Comparison of ENCODE assay signal across 32 cellular contexts in genomic region chr22:30564045-30564765, GRCh38. TPM values are rescaled to one million over a fixed set of nuclear protein-coding genes. Genes with fewer than 3 reads are reported as not detected.
DNase-seq lines count a peak whose midpoint lies in the region; ATAC-seq, FAIRE-seq and TF ChIP-seq lines count a peak whose summit lies in the region.
"Had no signal": no experiment of that assay in that cellular context is flagged by ENCODE, and none has a peak within 500 bp of the region (broad histone marks: within the 10 kb centered on the region; RNA-seq: fewer than 3 reads in every experiment).

No MANE protein-coding gene starts in this region.

- TF ChIP-seq POLR2A in HepG2 (IDR thresholded peaks at IDR 0.05; ENCODE audit: insufficient read depth in 1 of 2, low read depth in 2 of 2, low read length in 2 of 2) (no peak), right lobe of liver (IDR thresholded peaks at IDR 0.05) (no peak)

- no peaks in the 10 kb centered on the region for H3K9me3 ChIP-seq in HepG2 (ENCODE audit: low read length)
- H3K9me3 ChIP-seq in right lobe of liver = no peaks in the 10 kb centered on the region
- H3K9me3 ChIP-seq: thoracic aorta, uterus had no signal

- H3K9ac ChIP-seq in HepG2 (ENCODE audit: insufficient read depth, low read depth, low read length) = no peak overlapping the region
- H3K9ac ChIP-seq: neural progenitor cell had no signal

- no peak for FAIRE-seq in HepG2 (lab: Jason Lieb, UNC)
- FAIRE-seq: frontal cortex, GM12892, kidney had no signal

- H3K27me3 ChIP-seq in HepG2 (ENCODE audit: control insufficient read depth in 1 of 2, insufficient read depth in 2 of 2, low read length in 2 of 2) = no peaks in the 10 kb centered on the region
- H3K27me3 ChIP-seq in right lobe of liver = no peaks in the 10 kb centered on the region
- H3K27me3 ChIP-seq: neural progenitor cell, uterus had no signal

- no TSS peak for BruUV-seq in HepG2 (replicated peaks; lab: Mats Ljungman, UMichigan)

- no peak for ATAC-seq in HepG2
- ATAC-seq in right lobe of liver = no peak
- ATAC-seq in GM18502 (IDR thresholded peaks at IDR 0.05; ENCODE audit: poor library complexity, unreplicated experiment) = no peak
- ATAC-seq: stimulated activated naive CD8-positive, alpha-beta T cell treated with anti-CD3 and anti-CD28 coated beads, Interleukin-15, Interleukin-2, amounts not matched to agents 100 U/mL and 50 U/mL, for 24 hours had no signal

- TF ChIP-seq RAD21 in HepG2 (CRISPR knock-in tag; IDR thresholded peaks at IDR 0.05) = no peak

- in situ Hi-C loops in HepG2 (cut with HindIII; ENCODE audit: extremely low pct_ligation_motif_present, low pct_unique_long_range_greater_than_20kb) = no loop called here

- 89% methylated on average over 6 of the region's 8 CpGs for WGBS in HepG2 (ENCODE audit: low lambda C conversion rate)
- 72% methylated on average over 3 of the region's 8 CpGs for WGBS in right lobe of liver (ENCODE audit: insufficient coverage, low coverage, low lambda C conversion rate, missing lambda C conversion rate)

- H3K4me1 ChIP-seq in HepG2 (ENCODE audit: insufficient read depth, low read length) = peaks cover 58% of the 10 kb centered on the region
- H3K4me1 ChIP-seq in right lobe of liver = peaks cover 0 to 4% (median 0%) of the 10 kb centered on the region in 4 donors
- H3K4me1 ChIP-seq: uterus had no signal

- POLR2A ChIA-PET in HepG2 (lab: Yijun Ruan, JAX) = no interaction called here

- H3K79me2 ChIP-seq in HepG2 (ENCODE audit: insufficient read depth, low read length) = no peaks in the 10 kb centered on the region

- intact Hi-C loops in HepG2 (cut with micrococcal nuclease; ENCODE audit: unreplicated experiment) = no loop called here
- intact Hi-C loops in right lobe of liver (cut with DNase I) = no loop called here

- H3K36me3 ChIP-seq in HepG2 (replicated peaks in 1 of 2; ENCODE audit: control insufficient read depth in 1 of 2, insufficient read depth in 2 of 2, low read length in 2 of 2) = no peaks in the 10 kb centered on the region
- H3K36me3 ChIP-seq in right lobe of liver = no peaks in the 10 kb centered on the region
- H3K36me3 ChIP-seq: neural progenitor cell, thoracic aorta, uterus, WERI-Rb-1 had no signal

- TF ChIP-seq EP300 in HepG2 (IDR thresholded peaks at IDR 0.05; ENCODE audit: low read depth in 2 of 2, low read length in 2 of 2) (no peak), HepG2 (CRISPR knock-in tag; IDR thresholded peaks at IDR 0.05; ENCODE audit: borderline replicate concordance) (no peak)

- CTCF ChIA-PET in HepG2 (lab: Yijun Ruan, JAX; ENCODE audit: low intra/inter-chr PET ratio, low total read pairs) = no interaction called here

- H3K4me3 ChIP-seq in HepG2 (replicated peaks in 1 of 3; ENCODE audit: insufficient read depth in 1 of 3, low read depth in 2 of 3, low read length in 3 of 3) (no peak overlapping the region), right lobe of liver (no peak overlapping the region)
- H3K4me3 ChIP-seq: neural progenitor cell, thoracic aorta, uterus had no signal

- no peak for TF ChIP-seq CTCF in HepG2 (CRISPR knock-in tag; IDR thresholded peaks at IDR 0.05)
- no peak for TF ChIP-seq CTCF in right lobe of liver (IDR thresholded peaks at IDR 0.05)

- DNase-seq in HepG2 (ENCODE audit: low spot score) = no peak
- no peak for DNase-seq in right lobe of liver
- DNase-seq in SHP77 treated with DMSO at 0.1 percent for 48 hours (lab: John Stamatoyannopoulos, UW) = no peak
- DNase-seq in ecto neural progenitor cell (ENCODE audit: low spot score) = no peak
- DNase-seq: activated CD4-positive, alpha-beta T cell treated with anti-CD3 and anti-CD28 coated beads for 48 hours; activated CD8-positive, alpha-beta memory T cell treated with anti-CD3 and anti-CD28 coated beads for 24 hours; activated naive CD4-positive, alpha-beta T cell treated with anti-CD3 and anti-CD28 coated beads, Interleukin-2, amount 50 U/mL, for 16 hours; activated T-cell treated with anti-CD3 and anti-CD28 coated beads for 4 hours; CD8-positive, alpha-beta memory T cell; cerebellar nuclear complex; DMS153; H7; kidney; NCI-H1417; NCI-H2029; NCI-H345; NCI-H82; stimulated activated CD4-positive, alpha-beta T cell treated with anti-CD3 and anti-CD28 coated beads, Interleukin-2, amount 100 ng/mL, for 24 hours; stimulated activated naive CD8-positive, alpha-beta T cell treated with anti-CD3 and anti-CD28 coated beads, Interleukin-15, Interleukin-2, amounts not matched to agents 100 U/mL and 50 U/mL, for 24 hours; uterus; WERI-Rb-1 had no signal

- H3K4me2 ChIP-seq in HepG2 (ENCODE audit: low read depth, low read length) = no peak overlapping the region
- H3K4me2 ChIP-seq: neural progenitor cell had no signal

- H3K27ac ChIP-seq in HepG2 (ENCODE audit: extremely low read length, insufficient read depth, low read length) (no peak overlapping the region), right lobe of liver (no peak overlapping the region), cingulate gyrus (ENCODE audit: low read depth, low read length) (peak overlapping the region; percentile 39)
- H3K27ac ChIP-seq: HL-60, neural progenitor cell, thoracic aorta, uterus, WERI-Rb-1 had no signal

- H4K20me1 ChIP-seq in HepG2 (ENCODE audit: insufficient read depth, low read length) = no peaks in the 10 kb centered on the region

- H2AFZ ChIP-seq in HepG2 (ENCODE audit: low read length) = no peak overlapping the region
- H2AFZ ChIP-seq: neural progenitor cell had no signal

RNA-seq across cellular contexts. Expression of gene GAL3ST1, which starts 10.3 kb away (rescaled TPM):
- 1.8 and 4.4 TPM in 2 replicates for total RNA-seq in HepG2 (2016; rRNA removed; fragmentation: Illumina TruSeq; extraction: Trizol)
- total RNA-seq in HepG2 (2016; cell fraction: cytosol; rRNA removed; fragmentation: Illumina TruSeq; extraction: Trizol; ENCODE audit: low read depth) = 7.9 and 9.7 TPM in 2 replicates
- total RNA-seq in HepG2 (2016; cell fraction: insoluble cytoplasmic fraction; rRNA removed; fragmentation: Illumina TruSeq; extraction: Trizol) = 2.1 and 5.3 TPM in 2 replicates
- total RNA-seq in HepG2 (2016; cell fraction: membrane; rRNA removed; fragmentation: Illumina TruSeq; extraction: Trizol) = 10.3 and 11.6 TPM in 2 replicates
- total RNA-seq in HepG2 (2016; cell fraction: nucleus; rRNA removed; fragmentation: Illumina TruSeq; extraction: Trizol) = 2.7 and 2.8 TPM in 2 replicates
- 14.7 and 18.9 TPM in 2 replicates for polyA plus RNA-seq in HepG2 (2011; rRNA removed)
- 14.3 and 23.4 TPM in 2 replicates for polyA plus RNA-seq in HepG2 (2011; cell fraction: cytosol; rRNA removed)
- polyA plus RNA-seq in HepG2 (2011; cell fraction: nucleus; rRNA removed) = 15.8 and 16.9 TPM in 2 replicates
- polyA plus RNA-seq in HepG2 (2012) = 7.5 and 10.2 TPM in 2 replicates
- 16.5 and 18.6 TPM in 2 replicates for polyA plus RNA-seq in HepG2 (2016; cell fraction: cytosol; fragmentation: Illumina TruSeq; extraction: Trizol; ENCODE audit: low read depth)
- 4.1 and 5.6 TPM in 2 replicates for polyA plus RNA-seq in HepG2 (2016; cell fraction: insoluble cytoplasmic fraction; fragmentation: Illumina TruSeq; extraction: Trizol; ENCODE audit: low read depth)
- 15.8 and 17.9 TPM in 2 replicates for polyA plus RNA-seq in HepG2 (2016; cell fraction: membrane; fragmentation: Illumina TruSeq; extraction: Trizol; ENCODE audit: low read depth)
- polyA plus RNA-seq in HepG2 (2016; cell fraction: nucleus; fragmentation: Illumina TruSeq; extraction: Trizol; ENCODE audit: insufficient read depth, low read depth) = 5.2 and 7.2 TPM in 2 replicates
- 17.8 TPM in 1 of 2 replicates, not detected in the other for polyA minus RNA-seq in HepG2 (2011; rRNA and poly(A)+ RNA removed; ENCODE audit: low replicate concordance)
- 7.8 and 8.0 TPM in 2 replicates for polyA minus RNA-seq in HepG2 (2011; cell fraction: cytosol; rRNA and poly(A)+ RNA removed)
- polyA minus RNA-seq in HepG2 (2011; cell fraction: nucleus; rRNA and poly(A)+ RNA removed) = 2.3 and 2.6 TPM in 2 replicates
- total RNA-seq in right lobe of liver = 1 to 10 TPM in 5 of 6 experiments, under 1 TPM in 1; 0.58 to 7.0 (median 3.3) TPM
- total RNA-seq: activated T-helper 2 cell treated with anti-CD3 and anti-CD28 coated beads, Interferon-gamma antibody, Interleukin-2, Interleukin-4, amounts not matched to agents 10 μg/mL and 5 μg/mL and 100 μg/mL, durations not matched to agents 14 hours and 24 hours and 36 hours; dermis microvascular lymphatic vessel endothelial cell; myocyte had no signal
- polyA plus RNA-seq: BJ had no signal

RNA-seq across cellular contexts. Expression of gene SEC14L6, which starts 17.7 kb away (rescaled TPM):
- total RNA-seq in HepG2 (2016; rRNA removed; fragmentation: Illumina TruSeq; extraction: Trizol) = 0.09 and 0.11 TPM in 2 replicates
- not detected in 2 replicates for total RNA-seq in HepG2 (2016; cell fraction: cytosol; rRNA removed; fragmentation: Illumina TruSeq; extraction: Trizol; ENCODE audit: low read depth)
- total RNA-seq in HepG2 (2016; cell fraction: insoluble cytoplasmic fraction; rRNA removed; fragmentation: Illumina TruSeq; extraction: Trizol) = 0.04 and 0.09 TPM in 2 replicates
- total RNA-seq in HepG2 (2016; cell fraction: membrane; rRNA removed; fragmentation: Illumina TruSeq; extraction: Trizol) = 0.17 and 0.19 TPM in 2 replicates
- total RNA-seq in HepG2 (2016; cell fraction: nucleus; rRNA removed; fragmentation: Illumina TruSeq; extraction: Trizol) = 0.16 and 0.34 TPM in 2 replicates
- polyA plus RNA-seq in HepG2 (2011; rRNA removed) = 9.3 and 13.7 TPM in 2 replicates
- polyA plus RNA-seq in HepG2 (2011; cell fraction: cytosol; rRNA removed) = 4.5 and 7.7 TPM in 2 replicates
- polyA plus RNA-seq in HepG2 (2011; cell fraction: nucleus; rRNA removed) = 19.8 and 19.9 TPM in 2 replicates
- polyA plus RNA-seq in HepG2 (2012) = 4.9 and 5.3 TPM in 2 replicates
- polyA plus RNA-seq in HepG2 (2016; cell fraction: cytosol; fragmentation: Illumina TruSeq; extraction: Trizol; ENCODE audit: low read depth) = 0.11 TPM in 1 of 2 replicates, not detected in the other
- 0.13 and 0.31 TPM in 2 replicates for polyA plus RNA-seq in HepG2 (2016; cell fraction: insoluble cytoplasmic fraction; fragmentation: Illumina TruSeq; extraction: Trizol; ENCODE audit: low read depth)
- 0.05 and 0.07 TPM in 2 replicates for polyA plus RNA-seq in HepG2 (2016; cell fraction: membrane; fragmentation: Illumina TruSeq; extraction: Trizol; ENCODE audit: low read depth)
- 0.21 and 0.25 TPM in 2 replicates for polyA plus RNA-seq in HepG2 (2016; cell fraction: nucleus; fragmentation: Illumina TruSeq; extraction: Trizol; ENCODE audit: insufficient read depth, low read depth)
- 6.8 TPM in 1 of 2 replicates, not detected in the other for polyA minus RNA-seq in HepG2 (2011; rRNA and poly(A)+ RNA removed; ENCODE audit: low replicate concordance)
- polyA minus RNA-seq in HepG2 (2011; cell fraction: cytosol; rRNA and poly(A)+ RNA removed) = 0.79 and 4.5 TPM in 2 replicates
- polyA minus RNA-seq in HepG2 (2011; cell fraction: nucleus; rRNA and poly(A)+ RNA removed) = 3.6 and 5.5 TPM in 2 replicates
- under 1 TPM in 5 of 6 experiments, not detected in 1; 0.06 to 0.39 (median 0.12) TPM for total RNA-seq in right lobe of liver
- total RNA-seq: activated T-helper 2 cell treated with anti-CD3 and anti-CD28 coated beads, Interferon-gamma antibody, Interleukin-2, Interleukin-4, amounts not matched to agents 10 μg/mL and 5 μg/mL and 100 μg/mL, durations not matched to agents 14 hours and 24 hours and 36 hours; CD8-positive, alpha-beta memory T cell; myocyte had no signal

RNA-seq across cellular contexts. Expression of gene PES1, which starts 27.5 kb away (rescaled TPM):
- 94.7 and 111 TPM in 2 replicates for total RNA-seq in HepG2 (2016; rRNA removed; fragmentation: Illumina TruSeq; extraction: Trizol)
- total RNA-seq in HepG2 (2016; cell fraction: cytosol; rRNA removed; fragmentation: Illumina TruSeq; extraction: Trizol; ENCODE audit: low read depth) = 23.4 and 23.7 TPM in 2 replicates
- total RNA-seq in HepG2 (2016; cell fraction: insoluble cytoplasmic fraction; rRNA removed; fragmentation: Illumina TruSeq; extraction: Trizol) = 106 and 120 TPM in 2 replicates
- total RNA-seq in HepG2 (2016; cell fraction: membrane; rRNA removed; fragmentation: Illumina TruSeq; extraction: Trizol) = 37.9 and 40.4 TPM in 2 replicates
- 46.0 and 52.0 TPM in 2 replicates for total RNA-seq in HepG2 (2016; cell fraction: nucleus; rRNA removed; fragmentation: Illumina TruSeq; extraction: Trizol)
- polyA plus RNA-seq in HepG2 (2011; rRNA removed) = 65.1 and 70.0 TPM in 2 replicates
- 60.6 and 70.4 TPM in 2 replicates for polyA plus RNA-seq in HepG2 (2011; cell fraction: cytosol; rRNA removed)
- polyA plus RNA-seq in HepG2 (2011; cell fraction: nucleus; rRNA removed) = 79.4 and 94.0 TPM in 2 replicates
- 40.1 and 42.9 TPM in 2 replicates for polyA plus RNA-seq in HepG2 (2012)
- polyA plus RNA-seq in HepG2 (2016; cell fraction: cytosol; fragmentation: Illumina TruSeq; extraction: Trizol; ENCODE audit: low read depth) = 14.6 and 17.1 TPM in 2 replicates
- 110 and 112 TPM in 2 replicates for polyA plus RNA-seq in HepG2 (2016; cell fraction: insoluble cytoplasmic fraction; fragmentation: Illumina TruSeq; extraction: Trizol; ENCODE audit: low read depth)
- polyA plus RNA-seq in HepG2 (2016; cell fraction: membrane; fragmentation: Illumina TruSeq; extraction: Trizol; ENCODE audit: low read depth) = 26.4 and 29.2 TPM in 2 replicates
- 76.3 and 79.7 TPM in 2 replicates for polyA plus RNA-seq in HepG2 (2016; cell fraction: nucleus; fragmentation: Illumina TruSeq; extraction: Trizol; ENCODE audit: insufficient read depth, low read depth)
- 210 and 241 TPM in 2 replicates for polyA minus RNA-seq in HepG2 (2011; rRNA and poly(A)+ RNA removed; ENCODE audit: low replicate concordance)
- 36.6 and 46.5 TPM in 2 replicates for polyA minus RNA-seq in HepG2 (2011; cell fraction: cytosol; rRNA and poly(A)+ RNA removed)
- polyA minus RNA-seq in HepG2 (2011; cell fraction: nucleus; rRNA and poly(A)+ RNA removed) = 50.9 and 67.1 TPM in 2 replicates
- 10 to 100 TPM; 21.9 to 35.7 (median 31.4) TPM for total RNA-seq in right lobe of liver

RNA-seq across cellular contexts. Expression of gene TCN2, which starts 42.8 kb away (rescaled TPM):
- total RNA-seq in HepG2 (2016; rRNA removed; fragmentation: Illumina TruSeq; extraction: Trizol) (0.31 TPM in 1 of 2 replicates, not detected in the other), right lobe of liver (10 to 100 TPM in 5 of 6 experiments, 1 to 10 TPM in 1; 8.9 to 14.6 (median 12.8) TPM)
- total RNA-seq in HepG2 (2016; cell fraction: cytosol; rRNA removed; fragmentation: Illumina TruSeq; extraction: Trizol; ENCODE audit: low read depth) = 0.30 TPM in 1 of 2 replicates, not detected in the other
- 0.15 and 0.45 TPM in 2 replicates for total RNA-seq in HepG2 (2016; cell fraction: insoluble cytoplasmic fraction; rRNA removed; fragmentation: Illumina TruSeq; extraction: Trizol)
- 0.17 and 0.28 TPM in 2 replicates for total RNA-seq in HepG2 (2016; cell fraction: membrane; rRNA removed; fragmentation: Illumina TruSeq; extraction: Trizol)
- 0.34 and 0.43 TPM in 2 replicates for total RNA-seq in HepG2 (2016; cell fraction: nucleus; rRNA removed; fragmentation: Illumina TruSeq; extraction: Trizol)
- 0.29 and 0.67 TPM in 2 replicates for polyA plus RNA-seq in HepG2 (2011; rRNA removed)
- 0.37 and 0.55 TPM in 2 replicates for polyA plus RNA-seq in HepG2 (2011; cell fraction: cytosol; rRNA removed)
- polyA plus RNA-seq in HepG2 (2011; cell fraction: nucleus; rRNA removed) = 0.35 and 0.59 TPM in 2 replicates
- 0.40 and 0.61 TPM in 2 replicates for polyA plus RNA-seq in HepG2 (2012)
- 0.06 and 0.10 TPM in 2 replicates for polyA plus RNA-seq in HepG2 (2016; cell fraction: cytosol; fragmentation: Illumina TruSeq; extraction: Trizol; ENCODE audit: low read depth)
- 0.20 and 0.21 TPM in 2 replicates for polyA plus RNA-seq in HepG2 (2016; cell fraction: insoluble cytoplasmic fraction; fragmentation: Illumina TruSeq; extraction: Trizol; ENCODE audit: low read depth)
- 0.16 and 0.31 TPM in 2 replicates for polyA plus RNA-seq in HepG2 (2016; cell fraction: membrane; fragmentation: Illumina TruSeq; extraction: Trizol; ENCODE audit: low read depth)
- polyA plus RNA-seq in HepG2 (2016; cell fraction: nucleus; fragmentation: Illumina TruSeq; extraction: Trizol; ENCODE audit: insufficient read depth, low read depth) = 0.53 and 0.63 TPM in 2 replicates
- 0.30 and 0.87 TPM in 2 replicates for polyA minus RNA-seq in HepG2 (2011; rRNA and poly(A)+ RNA removed; ENCODE audit: low replicate concordance)
- polyA minus RNA-seq in HepG2 (2011; cell fraction: cytosol; rRNA and poly(A)+ RNA removed) = not detected in 2 replicates
- 0.12 TPM in 1 of 2 replicates, not detected in the other for polyA minus RNA-seq in HepG2 (2011; cell fraction: nucleus; rRNA and poly(A)+ RNA removed)

RNA-seq across cellular contexts. Expression of gene SEC14L4, which starts 58.7 kb away (rescaled TPM):
- total RNA-seq in HepG2 (2016; rRNA removed; fragmentation: Illumina TruSeq; extraction: Trizol) (not detected in 2 replicates), right lobe of liver (10 to 100 TPM in 5 of 6 experiments, 1 to 10 TPM in 1; 9.4 to 27.7 (median 17.9) TPM)
- total RNA-seq in HepG2 (2016; cell fraction: cytosol; rRNA removed; fragmentation: Illumina TruSeq; extraction: Trizol; ENCODE audit: low read depth) = not detected in 2 replicates
- total RNA-seq in HepG2 (2016; cell fraction: insoluble cytoplasmic fraction; rRNA removed; fragmentation: Illumina TruSeq; extraction: Trizol) = 0.04 TPM in 1 of 2 replicates, not detected in the other
- total RNA-seq in HepG2 (2016; cell fraction: membrane; rRNA removed; fragmentation: Illumina TruSeq; extraction: Trizol) = not detected in 2 replicates
- total RNA-seq in HepG2 (2016; cell fraction: nucleus; rRNA removed; fragmentation: Illumina TruSeq; extraction: Trizol) = not detected in 2 replicates
- polyA plus RNA-seq in HepG2 (2011; rRNA removed) = 0.59 and 0.93 TPM in 2 replicates
- polyA plus RNA-seq in HepG2 (2011; cell fraction: cytosol; rRNA removed) = 0.39 and 0.47 TPM in 2 replicates
- 1.6 and 2.3 TPM in 2 replicates for polyA plus RNA-seq in HepG2 (2011; cell fraction: nucleus; rRNA removed)
- polyA plus RNA-seq in HepG2 (2012) = 0.58 and 0.65 TPM in 2 replicates
- polyA plus RNA-seq in HepG2 (2016; cell fraction: cytosol; fragmentation: Illumina TruSeq; extraction: Trizol; ENCODE audit: low read depth) = not detected in 2 replicates
- polyA plus RNA-seq in HepG2 (2016; cell fraction: insoluble cytoplasmic fraction; fragmentation: Illumina TruSeq; extraction: Trizol; ENCODE audit: low read depth) = not detected in 2 replicates
- not detected in 2 replicates for polyA plus RNA-seq in HepG2 (2016; cell fraction: membrane; fragmentation: Illumina TruSeq; extraction: Trizol; ENCODE audit: low read depth)
- not detected in 2 replicates for polyA plus RNA-seq in HepG2 (2016; cell fraction: nucleus; fragmentation: Illumina TruSeq; extraction: Trizol; ENCODE audit: insufficient read depth, low read depth)
- 0.94 and 6.3 TPM in 2 replicates for polyA minus RNA-seq in HepG2 (2011; rRNA and poly(A)+ RNA removed; ENCODE audit: low replicate concordance)
- polyA minus RNA-seq in HepG2 (2011; cell fraction: cytosol; rRNA and poly(A)+ RNA removed) = 0.40 TPM in 1 of 2 replicates, not detected in the other
- 0.13 and 0.99 TPM in 2 replicates for polyA minus RNA-seq in HepG2 (2011; cell fraction: nucleus; rRNA and poly(A)+ RNA removed)
- total RNA-seq: activated T-helper 2 cell treated with anti-CD3 and anti-CD28 coated beads, Interferon-gamma antibody, Interleukin-2, Interleukin-4, amounts not matched to agents 10 μg/mL and 5 μg/mL and 100 μg/mL, durations not matched to agents 14 hours and 24 hours and 36 hours; CD8-positive, alpha-beta memory T cell; frontal cortex; H7; myocyte; thoracic aorta had no signal
- polyA plus RNA-seq: BJ; CD8-positive, alpha-beta memory T cell had no signal
